In the genomic region with DNA sequence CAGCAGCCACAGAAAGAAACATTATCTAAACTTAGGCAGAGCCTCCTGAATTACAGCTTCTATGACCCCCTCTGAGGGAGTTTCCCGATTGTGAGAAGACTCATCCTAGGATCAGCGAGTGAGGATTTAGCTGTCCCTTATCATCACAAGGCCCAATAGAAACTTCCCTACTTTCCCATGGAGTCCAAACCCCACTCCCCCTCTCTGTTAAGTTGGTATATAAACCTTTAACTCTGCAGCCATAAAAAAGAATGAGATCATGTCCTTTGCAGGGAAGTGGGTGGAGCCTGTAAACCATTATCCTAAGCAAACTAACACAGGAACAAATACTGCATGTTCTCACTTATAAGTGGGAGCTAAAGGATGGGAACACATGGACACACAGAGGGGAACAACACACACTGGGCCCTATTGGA, we compare ENCODE assay signal across 17 cellular contexts.
DNase-seq lines count a peak whose midpoint lies in the region; ATAC-seq, FAIRE-seq and TF ChIP-seq lines count a peak whose summit lies in the region.
"Had no signal": no experiment of that assay in that cellular context is flagged by ENCODE, and none has a peak within 500 bp of the region (broad histone marks: within the 10 kb centered on the region; RNA-seq: fewer than 3 reads in every experiment).

No MANE protein-coding gene starts in this region.

- DNase-seq in ELR (ENCODE audit: low read depth) = peak; percentile 51
- DNase-seq in IMR-90 = peak; percentile 28
- peak; percentile 50 for DNase-seq in amniotic epithelial cell (ENCODE audit: low read depth)
- no peak for DNase-seq in mesothelial cell of epicardium (ENCODE audit: low spot score in 2 of 2, unreplicated experiment in 2 of 2)
- no peak for DNase-seq in putamen (ENCODE audit: low spot score)
- DNase-seq in GM12892 (ENCODE audit: insufficient read length) = no peak
- DNase-seq in mesenteric fat pad (ENCODE audit: low spot score) = no peak
- DNase-seq: activated CD4-positive, alpha-beta T cell treated with anti-CD3 and anti-CD28 coated beads for 48 hours; activated T-cell treated with anti-CD3 and anti-CD28 coated beads, Interleukin-2, amount 50 U/mL, for 48 hours; CD4-positive, CD25-positive, alpha-beta regulatory T cell; Kasumi-1; NCI-H2171; nephron progenitor cell; T-cell had no signal

- H4K8ac ChIP-seq in IMR-90 (ENCODE audit: low read depth in 2 of 2, low read length in 2 of 2) = no peak overlapping the region

- no peak overlapping the region for H3K4me2 ChIP-seq in IMR-90 (ENCODE audit: low read depth, low read length)

- no peak overlapping the region for H3K14ac ChIP-seq in IMR-90 (replicated peaks; ENCODE audit: low read depth, low read length)

- no peak overlapping the region for H2AK9ac ChIP-seq in IMR-90 (replicated peaks; ENCODE audit: low read depth, low read length, poor library complexity)

- BruUV-seq in IMR-90 (replicated peaks; lab: Mats Ljungman, UMichigan) = no TSS peak

- no peak overlapping the region for H3K9ac ChIP-seq in IMR-90 (ENCODE audit: low read depth, low read length)

- H3K27ac Mint-ChIP-seq in mesothelial cell of epicardium = peak overlapping the region; percentile 10
- H3K27ac Mint-ChIP-seq: CD4-positive, CD25-positive, alpha-beta regulatory T cell; nephron progenitor cell; T-cell had no signal

- H3K56ac ChIP-seq in IMR-90 (ENCODE audit: extremely low read depth, insufficient read depth, low read length) = no peak overlapping the region

- TF ChIP-seq RAD21 in IMR-90 (IDR thresholded peaks at IDR 0.05; ENCODE audit: low read length) = no peak

- no peak overlapping the region for H2AK5ac ChIP-seq in IMR-90 (ENCODE audit: low read depth, low read length)

- no peak overlapping the region for H3K23ac ChIP-seq in IMR-90 (ENCODE audit: low read depth, low read length)

- H3K27me3 Mint-ChIP-seq in mesothelial cell of epicardium (ENCODE audit: low read depth) = no peaks in the 10 kb centered on the region
- H3K27me3 Mint-ChIP-seq: T-cell had no signal

- WGBS in IMR-90 (ENCODE audit: extremely low coverage in 2 of 2, insufficient read length in 1 of 2), 2 experiments = no CpG with 5 or more reads among the region's 2 CpGs

- no peak overlapping the region for H2BK15ac ChIP-seq in IMR-90 (ENCODE audit: low read depth, low read length)

- no peak overlapping the region for H3K4me3 ChIP-seq in IMR-90 (ENCODE audit: insufficient read depth, low read depth, low read length)
- H3K4me3 ChIP-seq: ascending aorta, thoracic aorta had no signal

- no peaks in the 10 kb centered on the region for H3K27me3 ChIP-seq in IMR-90 (ENCODE audit: control insufficient read depth, insufficient read depth, low read length)
- H3K27me3 ChIP-seq: ascending aorta had no signal

- TF ChIP-seq CTCF in IMR-90 (conservative IDR thresholded peaks at IDR 0.05; ENCODE audit: low read depth, low read length) (no peak), mesothelial cell of epicardium (IDR thresholded peaks at IDR 0.05; ENCODE audit: unreplicated experiment) (no peak)

- H3K4me1 ChIP-seq in IMR-90 (ENCODE audit: control insufficient read depth, insufficient read depth, low read length) = 0 out of 2 replicates have a peak, but pooled peaks cover under 1% of the 10 kb centered on the region
- H3K4me1 ChIP-seq: ascending aorta had no signal

- H4K91ac ChIP-seq in IMR-90 (ENCODE audit: insufficient read depth, low read depth, low read length) = no peak overlapping the region

- in situ Hi-C loops in IMR-90 (cut with MboI; ENCODE audit: low sequenced_read_pairs) = no loop called here

- no peak overlapping the region for H2BK5ac ChIP-seq in IMR-90 (ENCODE audit: low read depth, low read length, poor library complexity, severe bottlenecking)

- H3K4ac ChIP-seq in IMR-90 (ENCODE audit: low read depth, low read length) = no peak overlapping the region

- H3K9me3 ChIP-seq in IMR-90 (ENCODE audit: control insufficient read depth, insufficient read depth, low read length) = no peaks in the 10 kb centered on the region
- H3K9me3 ChIP-seq: ascending aorta, thoracic aorta had no signal

- H3K79me1 ChIP-seq in IMR-90 (ENCODE audit: low read depth in 1 of 2, low read length in 2 of 2) = no peaks in the 10 kb centered on the region

- H3K4me1 Mint-ChIP-seq in mesothelial cell of epicardium = no peaks in the 10 kb centered on the region
- H3K4me1 Mint-ChIP-seq: nephron progenitor cell had no signal

- H3K27ac ChIP-seq in IMR-90 (ENCODE audit: insufficient read depth, low read length) = no peak overlapping the region
- H3K27ac ChIP-seq: ascending aorta, thoracic aorta had no signal

- no peaks in the 10 kb centered on the region for H3K36me3 ChIP-seq in IMR-90 (ENCODE audit: control insufficient read depth, insufficient read depth, low read length)
- H3K36me3 ChIP-seq: ascending aorta, thoracic aorta had no signal

- no peaks in the 10 kb centered on the region for H4K20me1 ChIP-seq in IMR-90 (ENCODE audit: insufficient read depth, low read length)

- ATAC-seq in IMR-90 (ENCODE audit: low read depth) (no peak; the same call in 1 of the 2 replicates), HG02571 (IDR thresholded peaks at IDR 0.05; ENCODE audit: unreplicated experiment) (no peak)

- no peak for FAIRE-seq in GM12892 (lab: Jason Lieb, UNC)

- no peaks in the 10 kb centered on the region for H3K9me1 ChIP-seq in IMR-90 (ENCODE audit: insufficient read depth, low read length)

- H2BK120ac ChIP-seq in IMR-90 (ENCODE audit: low read depth, low read length) = no peak overlapping the region

- H3K36me3 Mint-ChIP-seq in mesothelial cell of epicardium = no peaks in the 10 kb centered on the region
- H3K36me3 Mint-ChIP-seq: CD4-positive, CD25-positive, alpha-beta regulatory T cell; T-cell had no signal

- no peak overlapping the region for H2AFZ ChIP-seq in IMR-90 (replicated peaks; ENCODE audit: low read length, poor library complexity)

- H3K9me3 Mint-ChIP-seq in mesothelial cell of epicardium = peaks cover 7% of the 10 kb centered on the region
- H3K9me3 Mint-ChIP-seq: T-cell had no signal

- H4K5ac ChIP-seq in IMR-90 (ENCODE audit: low read depth, low read length) = no peak overlapping the region

- CTCF ChIA-PET in IMR-90 (lab: Yijun Ruan, JAX) = no interaction called here

- POLR2A ChIA-PET in IMR-90 (lab: Charles Lee; ENCODE audit: unreplicated experiment) = no interaction called here

- H3K18ac ChIP-seq in IMR-90 (ENCODE audit: low read depth, low read length) = no peak overlapping the region

- intact Hi-C loops in IMR-90 (cut with micrococcal nuclease) = no loop called here

- no peak overlapping the region for H2BK20ac ChIP-seq in IMR-90 (ENCODE audit: low read depth, low read length)

- TF ChIP-seq POLR2A in IMR-90 (IDR thresholded peaks at IDR 0.05; ENCODE audit: low read depth, low read length) (no peak), GM12892 (IDR thresholded peaks at IDR 0.05; ENCODE audit: low read depth, low read length) (no peak)

- dilution Hi-C loops in IMR-90 (cut with HindIII; ENCODE audit: low sequenced_read_pairs, unreplicated experiment) = no loop called here

- H3K4me3 Mint-ChIP-seq in mesothelial cell of epicardium = no peak overlapping the region
- H3K4me3 Mint-ChIP-seq: CD4-positive, CD25-positive, alpha-beta regulatory T cell; nephron progenitor cell; T-cell had no signal

TF ChIP-seq in IMR-90, 13 proteins besides CTCF, POLR2A, EP300 and RAD21:
- TF ChIP-seq MAZ (IDR thresholded peaks at IDR 0.05; ENCODE audit: borderline replicate concordance, low read depth, low read length) (no peak), BHLHE40 (IDR thresholded peaks at IDR 0.05; ENCODE audit: low read depth, low read length) (no peak), RCOR1 (IDR thresholded peaks at IDR 0.05; ENCODE audit: insufficient replicate concordance, low read length) (no peak)
- TF ChIP-seq, protein P1, sequence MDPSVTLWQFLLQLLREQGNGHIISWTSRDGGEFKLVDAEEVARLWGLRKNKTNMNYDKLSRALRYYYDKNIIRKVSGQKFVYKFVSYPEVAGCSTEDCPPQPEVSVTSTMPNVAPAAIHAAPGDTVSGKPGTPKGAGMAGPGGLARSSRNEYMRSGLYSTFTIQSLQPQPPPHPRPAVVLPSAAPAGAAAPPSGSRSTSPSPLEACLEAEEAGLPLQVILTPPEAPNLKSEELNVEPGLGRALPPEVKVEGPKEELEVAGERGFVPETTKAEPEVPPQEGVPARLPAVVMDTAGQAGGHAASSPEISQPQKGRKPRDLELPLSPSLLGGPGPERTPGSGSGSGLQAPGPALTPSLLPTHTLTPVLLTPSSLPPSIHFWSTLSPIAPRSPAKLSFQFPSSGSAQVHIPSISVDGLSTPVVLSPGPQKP (IDR thresholded peaks at IDR 0.05; ENCODE audit: borderline replicate concordance, low read depth, low read length) = no peak

Comparison
In these comparisons a context has a peak if more than half of its experiments do, and no peak if none do; other contexts are left out.
1. DNase-seq: peak in ELR (single experiment), IMR-90 (single experiment) and amniotic epithelial cell (single experiment); none in mesothelial cell of epicardium (0 of 2), putamen (single experiment), GM12892 (single experiment) and mesenteric fat pad (single experiment).